13 cellular contexts compared by ENCODE assay signal in the genomic region with DNA sequence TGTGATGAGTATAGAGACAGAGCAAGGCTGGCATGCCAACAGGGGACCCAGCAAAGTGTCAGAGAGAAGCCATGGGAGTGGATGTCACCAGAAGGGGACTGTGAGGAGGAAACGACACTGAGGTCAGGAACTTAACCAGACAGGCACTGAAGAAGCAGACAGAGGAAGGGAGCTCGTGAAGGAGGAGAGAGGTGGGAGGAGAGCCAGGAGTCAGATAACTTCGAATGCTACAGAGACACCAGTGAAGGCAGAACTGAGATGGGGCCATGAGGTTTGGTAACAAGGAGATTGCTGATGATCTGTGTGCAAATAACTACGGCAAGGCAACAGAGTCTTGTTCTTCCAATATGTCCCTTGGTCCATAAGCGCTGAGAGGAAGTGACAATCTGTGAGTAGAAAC.
DNase-seq lines count a peak whose midpoint lies in the region; ATAC-seq, FAIRE-seq and TF ChIP-seq lines count a peak whose summit lies in the region.
"Had no signal": no experiment of that assay in that cellular context is flagged by ENCODE, and none has a peak within 500 bp of the region (broad histone marks: within the 10 kb centered on the region; RNA-seq: fewer than 3 reads in every experiment).

No MANE protein-coding gene starts in this region.

- H3K27me3 ChIP-seq in psoas muscle (ENCODE audit: insufficient read depth in 3 of 3, low read length in 2 of 3): no peaks in the 10 kb centered on the region

- ATAC-seq in A549 (peak; percentile 45 to 54), psoas muscle (no peak), GM21717 (IDR thresholded peaks at IDR 0.05; ENCODE audit: unreplicated experiment) (no peak), GM19324 (IDR thresholded peaks at IDR 0.05; ENCODE audit: low FRiP score, unreplicated experiment) (no peak)
- ATAC-seq: activated CD8-positive, alpha-beta T cell treated with anti-CD3 and anti-CD28 coated beads, Interleukin-2, amount 10 ng/mL, durations not matched to agents 7 days and 5 days; activated T-helper 17 cell treated with anti-CD3 and anti-CD28 coated beads, Interleukin-2, amount 50 U/mL, for 72 hours; stimulated activated naive B cell treated with anti-CD40 and anti-IgM and Interleukin-4, amounts not matched to agents 10 μg/mL and 1 μg/mL and 100 μg/mL, for 72 hours had no signal

- CTCF ChIA-PET in A549 (lab: Yijun Ruan, JAX): interaction anchor here (0.6 to 5.1 kb wide), 14 partner anchors 10 to 625 kb away, joined by 3 to 34 read pairs (median 4); no protein-coding TSS in a partner anchor

- TF ChIP-seq POLR2A in A549 (IDR thresholded peaks at IDR 0.05; ENCODE audit: low read length): no peak

- H3K36me3 ChIP-seq in psoas muscle (ENCODE audit: insufficient read depth in 1 of 2, low read depth in 1 of 2): no peaks in the 10 kb centered on the region

- TF ChIP-seq RAD21 in A549 (conservative IDR thresholded peaks at IDR 0.05 in 1 of 2, IDR thresholded peaks at IDR 0.05 in 1 of 2): no peak

- TF ChIP-seq CTCF in A549 (IDR thresholded peaks at IDR 0.05) (no peak), fibroblast of mammary gland (conservative IDR thresholded peaks at IDR 0.05; ENCODE audit: control insufficient read depth, insufficient read depth, low read depth, low read length) (no peak), psoas muscle (IDR thresholded peaks at IDR 0.05) (no peak)

- intact Hi-C loops in psoas muscle (cut with DNase I): no loop called here

- no peak for TF ChIP-seq EP300 in A549 (IDR thresholded peaks at IDR 0.05)

- H3K4me3 ChIP-seq in A549 (no peak overlapping the region), fibroblast of mammary gland (ENCODE audit: control insufficient read depth, low read depth, low read length) (no peak overlapping the region), psoas muscle (no peak overlapping the region)

- WGBS in A549 (ENCODE audit: missing lambda C conversion rate): 22% methylated on average over 5 of the region's 5 CpGs
- 49 to 54% (median 52%) methylated on average over 5 of the region's 5 CpGs for WGBS in psoas muscle, 3 donors

- DNase-seq in A549 (ENCODE audit: low read depth in 1 of 2, low spot score in 1 of 2): no peak
- DNase-seq in RPMI7951 (ENCODE audit: low read depth): peak; percentile 28
- peak; percentile 15 for DNase-seq in fibroblast of mammary gland (ENCODE audit: low read depth)
- DNase-seq in psoas muscle: no peak
- no peak for DNase-seq in foreskin melanocyte
- no peak for DNase-seq in SIG-M5 treated with dmso at 0.1 percent for 504 hours (lab: John Stamatoyannopoulos, UW; ENCODE audit: unreplicated experiment)
- DNase-seq: activated CD8-positive, alpha-beta T cell treated with anti-CD3 and anti-CD28 coated beads, Interleukin-2, amount 10 ng/mL, durations not matched to agents 7 days and 5 days; NCI-H526; SHP77; stimulated activated naive B cell treated with anti-CD40 and anti-IgM and Interleukin-4, amounts not matched to agents 10 μg/mL and 1 μg/mL and 100 μg/mL, for 72 hours had no signal

- peak overlapping the region; percentile 70 for H3K4me2 ChIP-seq in A549

- H3K27ac ChIP-seq in A549 (peak overlapping the region; percentile 92 to 97), psoas muscle (peak overlapping the region; percentile 15)

- H3K9me3 ChIP-seq in A549 (peaks cover 12% of the 10 kb centered on the region), psoas muscle (no peaks in the 10 kb centered on the region)

- peaks cover 65% of the 10 kb centered on the region for H3K4me1 ChIP-seq in A549
- H3K4me1 ChIP-seq in psoas muscle: no peaks in the 10 kb centered on the region

- FAIRE-seq in A549 (lab: Jason Lieb, UNC): no peak

- POLR2A ChIA-PET in A549 (lab: Yijun Ruan, JAX): interaction anchor here (0.9 to 3.7 kb wide), 8 partner anchors 20 to 254 kb away, joined by 3 to 29 read pairs (median 3); a partner anchor contains a TSS

TF ChIP-seq in A549, 52 proteins besides CTCF, POLR2A, EP300 and RAD21:
- TF ChIP-seq HOXB13 (CRISPR knock-in tag; IDR thresholded peaks at IDR 0.05; ENCODE audit: low read depth) (0 out of 2 replicates have a peak, but pooled peaks have one; percentile 84), NR3C1 (IDR thresholded peaks at IDR 0.05) (no peak), SREBF2 (IDR thresholded peaks at IDR 0.05) (no peak), ZSCAN20 (CRISPR knock-in tag; IDR thresholded peaks at IDR 0.05) (no peak), KDM1A (IDR thresholded peaks at IDR 0.05; ENCODE audit: low read depth) (no peak), FOSB (CRISPR knock-in tag; IDR thresholded peaks at IDR 0.05) (0 out of 2 replicates have a peak, but pooled peaks have one; percentile 58), EHF (CRISPR knock-in tag; IDR thresholded peaks at IDR 0.05) (peak; percentile 86), TFCP2L1 (CRISPR knock-in tag; IDR thresholded peaks at IDR 0.05) (no peak; the same call in 1 of the 2 replicates), MYC (IDR thresholded peaks at IDR 0.05; ENCODE audit: borderline replicate concordance, low read length) (no peak), ESRRA (IDR thresholded peaks at IDR 0.05; ENCODE audit: borderline replicate concordance, low read length) (no peak), RFX5 (IDR thresholded peaks at IDR 0.05) (no peak), RNF2 (IDR thresholded peaks at IDR 0.05; ENCODE audit: borderline replicate concordance, low read depth) (no peak), HOXB5 (CRISPR knock-in tag; IDR thresholded peaks at IDR 0.05) (peak; percentile 81), KDM5A (IDR thresholded peaks at IDR 0.05) (no peak)
- TF ChIP-seq, protein P1, sequence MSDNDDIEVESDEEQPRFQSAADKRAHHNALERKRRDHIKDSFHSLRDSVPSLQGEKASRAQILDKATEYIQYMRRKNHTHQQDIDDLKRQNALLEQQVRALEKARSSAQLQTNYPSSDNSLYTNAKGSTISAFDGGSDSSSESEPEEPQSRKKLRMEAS (IDR thresholded peaks at IDR 0.05): no peak
- TF ChIP-seq, protein P2, sequence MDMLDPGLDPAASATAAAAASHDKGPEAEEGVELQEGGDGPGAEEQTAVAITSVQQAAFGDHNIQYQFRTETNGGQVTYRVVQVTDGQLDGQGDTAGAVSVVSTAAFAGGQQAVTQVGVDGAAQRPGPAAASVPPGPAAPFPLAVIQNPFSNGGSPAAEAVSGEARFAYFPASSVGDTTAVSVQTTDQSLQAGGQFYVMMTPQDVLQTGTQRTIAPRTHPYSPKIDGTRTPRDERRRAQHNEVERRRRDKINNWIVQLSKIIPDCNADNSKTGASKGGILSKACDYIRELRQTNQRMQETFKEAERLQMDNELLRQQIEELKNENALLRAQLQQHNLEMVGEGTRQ (IDR thresholded peaks at IDR 0.05): no peak

Comparison
In these comparisons a context has a peak if more than half of its experiments do, and no peak if none do; other contexts are left out.
1. ATAC-seq: peak in A549 (2 of 2); none in psoas muscle (0 of 4), GM21717 (single experiment) and GM19324 (single experiment).
2. DNase-seq: peak in RPMI7951 (single experiment) and fibroblast of mammary gland (single experiment); none in A549 (0 of 2), psoas muscle (0 of 2), foreskin melanocyte (single experiment) and SIG-M5 treated with dmso at 0.1 percent for 504 hours (single experiment).